22 cellular contexts compared by ENCODE assay signal in genomic region chr17:71966055-71966454, GRCh38.
"Had no signal": no experiment of that assay in that cellular context is flagged by ENCODE, and none has a peak within 500 bp of the region (broad histone marks: within the 10 kb centered on the region; RNA-seq: fewer than 3 reads in every experiment).

No MANE protein-coding gene starts in this region.

- H3K4me3 Mint-ChIP-seq: activated naive CD4-positive, alpha-beta T cell treated with anti-CD3 and anti-CD28 coated beads, Interleukin-2, amount 10 ng/mL, durations not matched to agents 7 days and 5 days; activated naive CD8-positive, alpha-beta T cell treated with anti-CD3 and anti-CD28 coated beads, Interleukin-2, amount 10 ng/mL, durations not matched to agents 7 days and 5 days; nephron; T-helper 17 cell had no signal

- H3K27ac Mint-ChIP-seq: activated naive CD4-positive, alpha-beta T cell treated with anti-CD3 and anti-CD28 coated beads, Interleukin-2, amount 10 ng/mL, durations not matched to agents 7 days and 5 days; activated naive CD8-positive, alpha-beta T cell treated with anti-CD3 and anti-CD28 coated beads, Interleukin-2, amount 10 ng/mL, durations not matched to agents 7 days and 5 days; nephron; progenitor cell of endocrine pancreas; T-helper 17 cell had no signal

- H3K36me3 Mint-ChIP-seq: activated naive CD4-positive, alpha-beta T cell treated with anti-CD3 and anti-CD28 coated beads, Interleukin-2, amount 10 ng/mL, durations not matched to agents 7 days and 5 days; activated naive CD8-positive, alpha-beta T cell treated with anti-CD3 and anti-CD28 coated beads, Interleukin-2, amount 10 ng/mL, durations not matched to agents 7 days and 5 days had no signal

- H3K9me3 Mint-ChIP-seq: nephron had no signal

- H3K27ac ChIP-seq: breast epithelium, coronary artery, dorsolateral prefrontal cortex, left lung, neutrophil, ovary, spleen, WERI-Rb-1 had no signal

- DNase-seq: activated CD4-positive, alpha-beta T cell treated with anti-CD3 and anti-CD28 coated beads for 48 hours; activated CD4-positive, alpha-beta T cell treated with anti-CD3 and anti-CD28 coated beads, Interleukin-2, amount 50 U/mL, for 48 hours; activated CD8-positive, alpha-beta memory T cell treated with anti-CD3 and anti-CD28 coated beads for 24 hours; activated effector memory CD4-positive, alpha-beta T cell treated with anti-CD3 and anti-CD28 coated beads, Interleukin-2, amount 50 U/mL, for 16 hours; activated naive CD4-positive, alpha-beta T cell treated with anti-CD3 and anti-CD28 coated beads, Interleukin-2, amount 10 ng/mL, durations not matched to agents 7 days and 5 days; activated naive CD8-positive, alpha-beta T cell treated with anti-CD3 and anti-CD28 coated beads, Interleukin-2, amount 10 ng/mL, durations not matched to agents 7 days and 5 days; cerebellar nuclear complex; effector memory CD4-positive, alpha-beta T cell; left lung; ovary; spleen; stimulated activated naive CD4-positive, alpha-beta T cell; T-helper 17 cell; T1000; trophoblast cell; WERI-Rb-1 had no signal

- H3K4me3 ChIP-seq: breast epithelium, coronary artery, dorsolateral prefrontal cortex, left lung, ovary, spleen had no signal

- H3K36me3 ChIP-seq: breast epithelium, left lung, neutrophil, ovary, spleen, WERI-Rb-1 had no signal

- H3K27me3 ChIP-seq: breast epithelium, dorsolateral prefrontal cortex, left lung, neutrophil, ovary, spleen had no signal

- H3K4me1 ChIP-seq: breast epithelium, left lung, spleen had no signal

- H3K9me3 ChIP-seq: breast epithelium, left lung, neutrophil, ovary had no signal

- H3K27me3 Mint-ChIP-seq: activated naive CD4-positive, alpha-beta T cell treated with anti-CD3 and anti-CD28 coated beads, Interleukin-2, amount 10 ng/mL, durations not matched to agents 7 days and 5 days; activated naive CD8-positive, alpha-beta T cell treated with anti-CD3 and anti-CD28 coated beads, Interleukin-2, amount 10 ng/mL, durations not matched to agents 7 days and 5 days; progenitor cell of endocrine pancreas; T-helper 17 cell had no signal

- H3K4me1 Mint-ChIP-seq: activated naive CD4-positive, alpha-beta T cell treated with anti-CD3 and anti-CD28 coated beads, Interleukin-2, amount 10 ng/mL, durations not matched to agents 7 days and 5 days; activated naive CD8-positive, alpha-beta T cell treated with anti-CD3 and anti-CD28 coated beads, Interleukin-2, amount 10 ng/mL, durations not matched to agents 7 days and 5 days; T-helper 17 cell had no signal
